7 cellular contexts compared by ENCODE assay signal in genomic region chr16:29894352-29894751, GRCh38.
"Had no signal": no experiment of that assay in that cellular context is flagged by ENCODE, and none has a peak within 500 bp of the region (broad histone marks: within the 10 kb centered on the region; RNA-seq: fewer than 3 reads in every experiment).

No MANE protein-coding gene starts in this region.

- DNase-seq: H9, HCEC 1CT, IMR-90 had no signal

- FAIRE-seq: H1, H54 had no signal

- H3K27ac ChIP-seq: HL-60 had no signal

- ATAC-seq: GM23338 had no signal

- H2AFZ ChIP-seq: GM23338 had no signal

- H3K4me3 ChIP-seq: GM23338 had no signal

- H3K4me2 ChIP-seq: GM23338 had no signal
